23 cellular contexts compared by ENCODE assay signal in genomic region chr9:123948290-123948689, GRCh38.
"Had no signal": no experiment of that assay in that cellular context is flagged by ENCODE, and none has a peak within 500 bp of the region (broad histone marks: within the 10 kb centered on the region; RNA-seq: fewer than 3 reads in every experiment).

No MANE protein-coding gene starts in this region.

- H3K36me3 ChIP-seq: esophagus squamous epithelium, gastroesophageal sphincter, heart right ventricle had no signal

- H3K4me3 ChIP-seq: esophagus squamous epithelium, gastroesophageal sphincter, heart right ventricle had no signal

- H3K9me3 ChIP-seq: esophagus squamous epithelium, gastroesophageal sphincter, heart right ventricle had no signal

- H3K4me1 ChIP-seq: esophagus squamous epithelium, gastroesophageal sphincter, heart right ventricle had no signal

- DNase-seq: activated CD4-positive, alpha-beta memory T cell treated with anti-CD3 and anti-CD28 coated beads, Interleukin-2, amount 10 ng/mL, durations not matched to agents 7 days and 5 days; activated CD4-positive, alpha-beta T cell treated with anti-CD3 and anti-CD28 coated beads for 1 hour; activated CD4-positive, alpha-beta T cell treated with anti-CD3 and anti-CD28 coated beads for 4 hours; activated CD4-positive, alpha-beta T cell treated with anti-CD3 and anti-CD28 coated beads, Interleukin-2, amount 10 ng/mL, durations not matched to agents 7 days and 5 days; activated CD4-positive, alpha-beta T cell treated with anti-CD3 and anti-CD28 coated beads, Interleukin-2, amount 50 U/mL, for 4 hours; activated CD8-positive, alpha-beta memory T cell treated with anti-CD3 and anti-CD28 coated beads, Interleukin-2, amount 50 U/mL, for 48 hours; activated gamma-delta T cell; activated naive CD4-positive, alpha-beta T cell treated with anti-CD3 and anti-CD28 coated beads, Interleukin-2, amount 50 U/mL, for 16 hours; activated naive CD4-positive, alpha-beta T cell treated with Interleukin-2 at 50 U/mL for 16 hours; activated T-cell treated with anti-CD3 and anti-CD28 coated beads for 4 hours; activated T-cell treated with anti-CD3 and anti-CD28 coated beads, Interleukin-2, amount 50 U/mL, for 24 hours; activated T-cell treated with anti-CD3 and anti-CD28 coated beads, Interleukin-2, amount 50 U/mL, for 72 hours; amniotic stem cell; anterior cingulate cortex; caudate nucleus; effector CD8-positive, alpha-beta T cell; esophagus squamous epithelium; foreskin melanocyte; heart right ventricle; T-helper 2 cell had no signal

- H3K27ac ChIP-seq: epithelial cell of prostate, esophagus squamous epithelium, gastroesophageal sphincter, heart right ventricle had no signal

- ATAC-seq: activated T-cell treated with anti-CD3 and anti-CD28 coated beads, Interleukin-2, amount 50 U/mL, for 72 hours; gastroesophageal sphincter; heart right ventricle; WTC11 had no signal
